8 cellular contexts compared by ENCODE assay signal in genomic region chr6:47713200-47713599, GRCh38. TPM values are rescaled to one million over a fixed set of nuclear protein-coding genes. Genes with fewer than 3 reads are reported as not detected.
"Had no signal": no experiment of that assay in that cellular context is flagged by ENCODE, and none has a peak within 500 bp of the region (broad histone marks: within the 10 kb centered on the region; RNA-seq: fewer than 3 reads in every experiment).

No MANE protein-coding gene starts in this region.

- ATAC-seq: HepG2 had no signal

- FAIRE-seq: HepG2, HTR-8/SVneo had no signal

- H3K27ac ChIP-seq: HL-60, KMS-11 had no signal

- H3K4me2 ChIP-seq: KMS-11 had no signal

- H3K9ac ChIP-seq: KMS-11 had no signal

- DNase-seq: IMR-90, KBM-7, KG1 had no signal

RNA-seq across cellular contexts. Expression of gene ADGRF4, which starts 14.8 kb away (rescaled TPM):
- total RNA-seq: HepG2 had no signal
- polyA plus RNA-seq: IgD-negative memory B cell had no signal
